In the genomic region with DNA sequence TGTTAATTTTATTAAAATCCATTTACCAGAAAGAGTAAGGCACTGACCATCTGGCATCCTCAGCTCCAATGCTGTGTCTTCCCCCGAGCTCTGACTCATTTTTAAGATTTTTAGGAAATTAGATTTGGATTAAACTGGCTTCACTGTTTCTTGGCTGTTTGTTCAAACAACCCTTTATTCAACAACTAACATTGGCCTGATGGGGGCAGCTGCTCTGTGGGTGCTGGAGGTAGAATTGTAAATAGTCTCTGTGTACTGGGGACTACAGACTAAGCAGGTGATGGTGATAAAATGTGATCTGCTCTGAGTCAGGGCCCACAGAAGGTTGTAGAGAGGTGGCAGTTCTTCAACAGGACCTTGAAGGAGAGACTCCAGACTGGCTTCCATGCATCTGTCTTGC, we compare ENCODE assay signal across 1 cellular context.
TF ChIP-seq lines count a peak whose summit lies in the region.

No MANE protein-coding gene starts in this region.

TF ChIP-seq in HEK293, 187 proteins besides CTCF, POLR2A, EP300 and RAD21 (continued from another document):
- TF ChIP-seq, protein P1, sequence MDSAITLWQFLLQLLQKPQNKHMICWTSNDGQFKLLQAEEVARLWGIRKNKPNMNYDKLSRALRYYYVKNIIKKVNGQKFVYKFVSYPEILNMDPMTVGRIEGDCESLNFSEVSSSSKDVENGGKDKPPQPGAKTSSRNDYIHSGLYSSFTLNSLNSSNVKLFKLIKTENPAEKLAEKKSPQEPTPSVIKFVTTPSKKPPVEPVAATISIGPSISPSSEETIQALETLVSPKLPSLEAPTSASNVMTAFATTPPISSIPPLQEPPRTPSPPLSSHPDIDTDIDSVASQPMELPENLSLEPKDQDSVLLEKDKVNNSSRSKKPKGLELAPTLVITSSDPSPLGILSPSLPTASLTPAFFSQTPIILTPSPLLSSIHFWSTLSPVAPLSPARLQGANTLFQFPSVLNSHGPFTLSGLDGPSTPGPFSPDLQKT (IDR thresholded peaks at IDR 0.05; ENCODE audit: borderline replicate concordance, low read depth, low read length) = no peak
- TF ChIP-seq ZNF10 (tag by site-specific recombination; IDR thresholded peaks at IDR 0.05) = peak; percentile 96
- peak; percentile 56; the same call in 1 of the 2 replicates for TF ChIP-seq ZNF660 (tag by site-specific recombination; IDR thresholded peaks at IDR 0.05)
- no peak for TF ChIP-seq ZNF654 (tag by site-specific recombination; IDR thresholded peaks at IDR 0.05; ENCODE audit: low read depth)
